In the genomic region with DNA sequence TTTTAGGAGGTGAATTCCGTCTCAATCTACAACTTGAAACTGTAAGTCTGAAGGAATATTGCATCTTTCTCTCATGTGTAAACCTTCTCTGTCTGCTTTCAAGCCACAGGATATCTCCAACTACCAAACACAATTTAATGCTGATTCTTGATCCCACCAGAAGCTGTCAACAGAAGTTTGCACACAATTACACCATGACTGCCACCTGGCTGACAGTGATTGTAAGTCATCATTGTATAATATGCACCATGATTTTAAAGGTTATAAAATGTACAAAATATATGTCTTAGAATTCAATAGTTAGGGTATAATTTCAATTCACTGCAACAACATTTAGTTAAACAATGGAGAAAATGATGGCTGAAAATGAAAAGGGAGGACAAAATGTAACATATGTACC, we compare ENCODE assay signal across 9 cellular contexts. TPM values are rescaled to one million over a fixed set of nuclear protein-coding genes. Genes with fewer than 3 reads are reported as not detected.
A peak's percentile ranks its signal among the peaks of the same experiment; 100 is the strongest.
DNase-seq lines count a peak whose midpoint lies in the region; ATAC-seq and TF ChIP-seq lines count a peak whose summit lies in the region.
"Had no signal": no experiment of that assay in that cellular context is flagged by ENCODE, and none has a peak within 500 bp of the region (broad histone marks: within the 10 kb centered on the region; RNA-seq: fewer than 3 reads in every experiment).

No MANE protein-coding gene starts in this region.

- no peaks in the 10 kb centered on the region for H3K4me1 ChIP-seq in Karpas-422 (ENCODE audit: low read length)
- peaks cover 8% of the 10 kb centered on the region for H3K4me1 ChIP-seq in body of pancreas

- H3K4me3 ChIP-seq in Karpas-422 (ENCODE audit: low read length) (no peak overlapping the region), body of pancreas (no peak overlapping the region)

- no peaks in the 10 kb centered on the region for H4K20me1 ChIP-seq in Karpas-422 (ENCODE audit: insufficient read depth, low read depth, low read length)

- H3K9me2 ChIP-seq in Karpas-422 (replicated peaks; ENCODE audit: insufficient read depth, low read length): no peaks in the 10 kb centered on the region

- DNase-seq in NCI-H524 (lab: John Stamatoyannopoulos, UW) (peak; percentile 45 to 63), NCI-H524 treated with DMSO at 0.1 percent for 48 hours (lab: John Stamatoyannopoulos, UW) (no peak), Karpas-422 (peak; percentile 57), body of pancreas (peak in 3 of 4 donors; percentile 30 to 55 (median 46)), NOMO-1 treated with dmso at 0.1 percent for 144 hours (lab: John Stamatoyannopoulos, UW; ENCODE audit: unreplicated experiment) (no peak), HuH-7.5 (ENCODE audit: low spot score) (no peak)

- no peak overlapping the region for H3K27ac Mint-ChIP-seq in nephron

- no peak overlapping the region for H3K4me3 Mint-ChIP-seq in nephron

- intact Hi-C loops in body of pancreas (cut with DNase I): no loop called here

- peaks cover 32% of the 10 kb centered on the region for H3K36me3 Mint-ChIP-seq in nephron (ENCODE audit: low read depth)

- no peak overlapping the region for H3K9ac ChIP-seq in Karpas-422 (ENCODE audit: low read length)

- H3K36me3 ChIP-seq in Karpas-422 (ENCODE audit: insufficient read depth, low read length): peaks cover 47% of the 10 kb centered on the region; the same call in 1 of the 2 replicates
- H3K36me3 ChIP-seq in body of pancreas (replicated peaks in 1 of 2; ENCODE audit: insufficient read depth in 1 of 2, low read depth in 2 of 2): peaks cover 8 to 15% of the 10 kb centered on the region in 2 donors

- TF ChIP-seq CTCF in body of pancreas (IDR thresholded peaks at IDR 0.05) (peak in 6 of 7 experiments; percentile 29 to 74 (median 62)), nephron (IDR thresholded peaks at IDR 0.05; ENCODE audit: unreplicated experiment in 3 of 3) (peak; percentile 37 to 43 (median 40))

- H3K27ac ChIP-seq in Karpas-422 (ENCODE audit: low read length): no peak overlapping the region
- no peak overlapping the region for H3K27ac ChIP-seq in body of pancreas
- H3K27ac ChIP-seq: neutrophil had no signal

- peak; percentile 35 for ATAC-seq in body of pancreas
- no peak for ATAC-seq in HG03135 (IDR thresholded peaks at IDR 0.05; ENCODE audit: unreplicated experiment)

- 52 to 75% methylated on average over 1 of the region's 1 CpG for WGBS in body of pancreas, 2 donors

- no peaks in the 10 kb centered on the region for H3K9me3 Mint-ChIP-seq in nephron

- H3K27me3 Mint-ChIP-seq in nephron (ENCODE audit: low read depth): no peaks in the 10 kb centered on the region

- peaks cover 12% of the 10 kb centered on the region for H3K4me1 Mint-ChIP-seq in nephron

- H2AFZ ChIP-seq in Karpas-422 (ENCODE audit: low read length): no peak overlapping the region

- H3K27me3 ChIP-seq in Karpas-422 (ENCODE audit: low read length) (no peaks in the 10 kb centered on the region), body of pancreas (no peaks in the 10 kb centered on the region)
- H3K27me3 ChIP-seq: neutrophil had no signal

- H3K79me2 ChIP-seq in Karpas-422 (ENCODE audit: low read length): peaks cover 16% of the 10 kb centered on the region

- no peak overlapping the region for H3K4me2 ChIP-seq in Karpas-422 (ENCODE audit: low read depth, low read length, poor library complexity, severe bottlenecking)

- H3K9me3 ChIP-seq in Karpas-422 (ENCODE audit: low read length) (no peaks in the 10 kb centered on the region), body of pancreas (no peaks in the 10 kb centered on the region)
- H3K9me3 ChIP-seq: neutrophil had no signal

- TF ChIP-seq POLR2A in body of pancreas (IDR thresholded peaks at IDR 0.05): no peak

RNA-seq across cellular contexts. Expression of a gene that starts 18.4 kb away (rescaled TPM):
- 35.0 and 80.8 TPM in 2 replicates for total RNA-seq in Karpas-422 (2014; rRNA removed; shearing (Covaris generic); ENCODE audit: low replicate concordance)
- 10 to 100 TPM; 24.4 to 46.5 TPM for total RNA-seq in body of pancreas

RNA-seq across cellular contexts. Expression of a gene that starts 18.9 kb away (rescaled TPM):
- total RNA-seq in Karpas-422 (2014; rRNA removed; shearing (Covaris generic); ENCODE audit: low replicate concordance): 12.3 and 30.8 TPM in 2 replicates
- total RNA-seq in body of pancreas: 10 to 100 TPM; 18.4 to 23.4 TPM

Comparison
In these comparisons a context has a peak if more than half of its experiments do, and no peak if none do; other contexts are left out.
1. DNase-seq: peak in NCI-H524 (2 of 2), Karpas-422 (single experiment) and body of pancreas (3 of 4); none in NCI-H524 treated with DMSO at 0.1 percent for 48 hours (single experiment), NOMO-1 treated with dmso at 0.1 percent for 144 hours (single experiment) and HuH-7.5 (single experiment).